26 cellular contexts compared by ENCODE assay signal in the genomic region with DNA sequence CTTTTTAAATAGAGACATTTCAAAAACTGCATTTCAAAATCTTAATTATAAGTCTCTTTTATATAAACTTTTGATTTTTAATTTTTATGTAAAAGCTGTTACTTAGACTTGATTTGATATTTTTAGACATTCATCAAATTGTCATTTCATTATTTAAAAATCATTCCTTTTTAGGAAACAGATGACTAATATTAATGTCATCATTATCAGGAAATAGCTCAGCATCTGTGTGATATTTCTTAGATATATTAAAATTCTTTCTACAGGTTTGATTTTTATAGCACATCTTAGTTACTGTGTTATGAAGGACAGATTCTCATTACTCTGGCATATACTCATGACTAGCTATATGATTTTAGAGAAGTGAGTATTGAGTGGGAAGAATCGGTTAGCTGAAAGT. TPM values are rescaled to one million over a fixed set of nuclear protein-coding genes. Genes with fewer than 3 reads are reported as not detected.
DNase-seq lines count a peak whose midpoint lies in the region; FAIRE-seq and TF ChIP-seq lines count a peak whose summit lies in the region.
"Had no signal": no experiment of that assay in that cellular context is flagged by ENCODE, and none has a peak within 500 bp of the region (broad histone marks: within the 10 kb centered on the region; RNA-seq: fewer than 3 reads in every experiment).

No MANE protein-coding gene starts in this region.

- in situ Hi-C loops in G401 (cut with HindIII; ENCODE audit: low sequenced_read_pairs): no loop called here

- no peak overlapping the region for H3K4me3 ChIP-seq in bronchial epithelial cell (ENCODE audit: low read depth, low read length)
- H3K4me3 ChIP-seq in endothelial cell of umbilical vein (replicated peaks in 1 of 3; ENCODE audit: insufficient read depth in 1 of 3, low read depth in 1 of 3, low read length in 3 of 3): no peak overlapping the region
- H3K4me3 ChIP-seq: A549; BLaER1 treated with 17β-estradiol and CSF1 and Interleukin-3, amounts not matched to agents 10 nM and 100 nM; GM12878; HAP-1 had no signal

- H3K9ac ChIP-seq in endothelial cell of umbilical vein (replicated peaks; ENCODE audit: extremely low read depth, insufficient read depth, low read length): no peak overlapping the region
- H3K9ac ChIP-seq: BLaER1 treated with 17β-estradiol and CSF1 and Interleukin-3, amounts not matched to agents 10 nM and 100 nM had no signal

- peak overlapping the region; percentile 45 for H3K27ac ChIP-seq in endothelial cell of umbilical vein (ENCODE audit: insufficient read depth, low read depth, low read length)
- H3K27ac ChIP-seq: A549; BLaER1 treated with 17β-estradiol and CSF1 and Interleukin-3, amounts not matched to agents 10 nM and 100 nM had no signal

- H4K20me1 ChIP-seq in endothelial cell of umbilical vein (replicated peaks; ENCODE audit: control insufficient read depth, extremely low read depth, insufficient read depth, low read length): no peaks in the 10 kb centered on the region
- H4K20me1 ChIP-seq: BLaER1 treated with 17β-estradiol and CSF1 and Interleukin-3, amounts not matched to agents 10 nM and 100 nM had no signal

- peak overlapping the region; percentile 90 for H3K4me2 ChIP-seq in endothelial cell of umbilical vein (ENCODE audit: insufficient read depth, low read length)
- H3K4me2 ChIP-seq: A549; BLaER1 treated with 17β-estradiol and CSF1 and Interleukin-3, amounts not matched to agents 10 nM and 100 nM had no signal

- H3K36me3 ChIP-seq in bronchial epithelial cell (ENCODE audit: control insufficient read depth, insufficient read depth, low read length): no peaks in the 10 kb centered on the region
- no peaks in the 10 kb centered on the region for H3K36me3 ChIP-seq in endothelial cell of umbilical vein (ENCODE audit: control insufficient read depth in 2 of 2, extremely low read depth in 1 of 2, insufficient read depth in 2 of 2, low read length in 2 of 2)
- H3K36me3 ChIP-seq: BE2C; BLaER1 treated with 17β-estradiol and CSF1 and Interleukin-3, amounts not matched to agents 10 nM and 100 nM; HAP-1 had no signal

- FAIRE-seq in GM12891 (lab: Jason Lieb, UNC) (no peak), bronchial epithelial cell (lab: Jason Lieb, UNC) (no peak), endothelial cell of umbilical vein (lab: Jason Lieb, UNC) (no peak)
- FAIRE-seq: A549, G401.6, GM12878, GM18507, H54 had no signal

- BruUV-seq in endothelial cell of umbilical vein (replicated peaks; lab: Mats Ljungman, UMichigan): no TSS peak

- H3K79me2 ChIP-seq in endothelial cell of umbilical vein (ENCODE audit: control insufficient read depth, insufficient read depth, low read length): no peaks in the 10 kb centered on the region

- TF ChIP-seq POLR2A in GM12891 (IDR thresholded peaks at IDR 0.05; ENCODE audit: low read depth, low read length) (no peak), endothelial cell of umbilical vein (IDR thresholded peaks at IDR 0.05; ENCODE audit: low read depth, low read length) (no peak)

- peak overlapping the region; percentile 16 for H2AFZ ChIP-seq in endothelial cell of umbilical vein (ENCODE audit: low read depth, low read length)

- DNase-seq in GM12891 (ENCODE audit: insufficient read length, low spot score) (no peak), bronchial epithelial cell (ENCODE audit: low read depth) (peak; percentile 2), endothelial cell of umbilical vein (ENCODE audit: low read depth, low spot score) (peak; percentile 30), putamen (ENCODE audit: low spot score) (peak; percentile 52), mesenteric fat pad (ENCODE audit: low spot score) (no peak), T-helper 1 cell (no peak), G401 (ENCODE audit: low spot score) (no peak), HPDE6-E6E7 (ENCODE audit: extremely low spot score) (no peak)
- DNase-seq: 8988T; ACHN; AML-193; BE2C; Calu3; CD4-positive, alpha-beta memory T cell; COR-L47; DMS53; DMS79 treated with DMSO at 0.1 percent for 48 hours; GOT3 had no signal

- H3K4me1 ChIP-seq in endothelial cell of umbilical vein (ENCODE audit: control insufficient read depth, extremely low read depth, insufficient read depth, low read length): peaks cover 22% of the 10 kb centered on the region
- H3K4me1 ChIP-seq: A549, BE2C, HAP-1 had no signal

- no peaks in the 10 kb centered on the region for H3K9me1 ChIP-seq in endothelial cell of umbilical vein (replicated peaks; ENCODE audit: control insufficient read depth, extremely low read depth, insufficient read depth, low read length)

- POLR2A ChIA-PET in endothelial cell of umbilical vein (lab: Charles Lee): no interaction called here

- dilution Hi-C loops in endothelial cell of umbilical vein (cut with MboI; ENCODE audit: extremely low pct_ligation_motif_present, low sequenced_read_pairs): no loop called here

- no peaks in the 10 kb centered on the region for H3K9me3 ChIP-seq in endothelial cell of umbilical vein (replicated peaks; ENCODE audit: control insufficient read depth, insufficient read depth, low read length)
- H3K9me3 ChIP-seq: A549; BE2C; BLaER1 treated with 17β-estradiol and CSF1 and Interleukin-3, amounts not matched to agents 10 nM and 100 nM; HAP-1 had no signal

- H3K27me3 ChIP-seq in bronchial epithelial cell (ENCODE audit: control insufficient read depth, insufficient read depth, low read length): no peaks in the 10 kb centered on the region
- no peaks in the 10 kb centered on the region for H3K27me3 ChIP-seq in endothelial cell of umbilical vein (ENCODE audit: control insufficient read depth in 2 of 2, insufficient read depth in 2 of 2, low read length in 2 of 2)
- H3K27me3 ChIP-seq: BE2C; BLaER1 treated with 17β-estradiol and CSF1 and Interleukin-3, amounts not matched to agents 10 nM and 100 nM had no signal

- TF ChIP-seq CTCF in bronchial epithelial cell (IDR thresholded peaks at IDR 0.05; ENCODE audit: insufficient read depth, low read length, severe bottlenecking) (no peak), endothelial cell of umbilical vein (IDR thresholded peaks at IDR 0.05; ENCODE audit: extremely low read depth in 1 of 2, insufficient read depth in 1 of 2, low read depth in 1 of 2, low read length in 2 of 2) (no peak)

- intact Hi-C loops in endothelial cell of umbilical vein (cut with micrococcal nuclease): loop anchor here (1.0 to 10.0 kb wide), 2 partner anchors 67 to 491 kb away; partner anchors contain the start of gene DMTF1

- CTCF ChIA-PET in endothelial cell of umbilical vein (lab: Charles Lee): interaction anchor here (0.8 to 1.7 kb wide), 9 partner anchors 9 to 241 kb away, joined by 3 to 6 read pairs (median 4); partner anchors contain the start of gene ABCB1

TF ChIP-seq in GM12891, 5 proteins besides CTCF, POLR2A, EP300 and RAD21:
- no peak for TF ChIP-seq PAX5 (IDR thresholded peaks at IDR 0.05; ENCODE audit: insufficient read depth, low read length, severe bottlenecking)
- no peak for TF ChIP-seq POLR2AphosphoS5 (IDR thresholded peaks at IDR 0.05; ENCODE audit: low read depth, low read length)
- no peak for TF ChIP-seq TAF1 (IDR thresholded peaks at IDR 0.05; ENCODE audit: low read depth, low read length)
- no peak for TF ChIP-seq POU2F2 (IDR thresholded peaks at IDR 0.05; ENCODE audit: low read depth, low read length)
- peak; percentile 19; the same call in 1 of the 2 replicates for TF ChIP-seq SPI1 (IDR thresholded peaks at IDR 0.05; ENCODE audit: low read depth, low read length)

TF ChIP-seq in endothelial cell of umbilical vein, 7 proteins besides CTCF, POLR2A, EP300 and RAD21:
- TF ChIP-seq, protein P1, sequence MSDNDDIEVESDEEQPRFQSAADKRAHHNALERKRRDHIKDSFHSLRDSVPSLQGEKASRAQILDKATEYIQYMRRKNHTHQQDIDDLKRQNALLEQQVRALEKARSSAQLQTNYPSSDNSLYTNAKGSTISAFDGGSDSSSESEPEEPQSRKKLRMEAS (IDR thresholded peaks at IDR 0.05; ENCODE audit: insufficient read depth, insufficient read length): no peak
- peak; percentile 59 for TF ChIP-seq JUN (IDR thresholded peaks at IDR 0.05; ENCODE audit: borderline replicate concordance, insufficient read depth, insufficient read length, low read depth)
- peak; percentile 70 for TF ChIP-seq FOS (IDR thresholded peaks at IDR 0.05; ENCODE audit: borderline replicate concordance, insufficient read depth, low read length)
- TF ChIP-seq GATA2 (IDR thresholded peaks at IDR 0.05; ENCODE audit: insufficient read depth, insufficient read length, low read depth, low read length): no peak
- no peak for TF ChIP-seq EZH2 (IDR thresholded peaks at IDR 0.05; ENCODE audit: borderline replicate concordance, low read depth, low read length, severe bottlenecking)
- no peak for TF ChIP-seq POLR2AphosphoS5 (IDR thresholded peaks at IDR 0.05; ENCODE audit: insufficient read depth, low read depth, low read length)
- TF ChIP-seq MYC (IDR thresholded peaks at IDR 0.05; ENCODE audit: low read depth, low read length): no peak

RNA-seq across cellular contexts. Expression of gene RUNDC3B, which starts 17.2 kb away (rescaled TPM):
- polyA plus RNA-seq in GM12891 (2012; ENCODE audit: low read depth, missing spikeins): 0.03 TPM
- 0.13 TPM in 1 of 2 replicates, not detected in the other for total RNA-seq in bronchial epithelial cell
- total RNA-seq in endothelial cell of umbilical vein: 1.4 and 1.8 TPM in 2 replicates
- 0.10 and 0.25 TPM in 2 replicates for polyA plus RNA-seq in endothelial cell of umbilical vein
- 0.42 and 0.49 TPM in 2 replicates for polyA plus RNA-seq in endothelial cell of umbilical vein (2011; cell fraction: cytosol; rRNA removed)
- 0.33 and 0.48 TPM in 2 replicates for polyA plus RNA-seq in endothelial cell of umbilical vein (2011; cell fraction: nucleus; rRNA removed)
- polyA plus RNA-seq in endothelial cell of umbilical vein (2012): 0.64 TPM in 1 of 2 replicates, not detected in the other
- 0.22 and 0.34 TPM in 2 replicates for polyA minus RNA-seq in endothelial cell of umbilical vein
- polyA minus RNA-seq in endothelial cell of umbilical vein (2011; cell fraction: cytosol; rRNA and poly(A)+ RNA removed): not detected
- 1.3 and 1.7 TPM in 2 replicates for polyA minus RNA-seq in endothelial cell of umbilical vein (2011; cell fraction: nucleus; rRNA and poly(A)+ RNA removed)
- 3.5 TPM for total RNA-seq in mesenteric fat pad
- total RNA-seq in G401 (2014; rRNA removed; shearing (Covaris generic)): not detected in 2 replicates
- polyA plus RNA-seq: A549, CD14-positive monocyte had no signal

RNA-seq across cellular contexts. Expression of gene ABCB1, which starts 44.8 kb away (rescaled TPM):
- 0.51 TPM for polyA plus RNA-seq in GM12891 (2012; ENCODE audit: low read depth, missing spikeins)
- total RNA-seq in bronchial epithelial cell (under 0.01 TPM in 1 of 2 replicates, not detected in the other), endothelial cell of umbilical vein (7.1 and 13.4 TPM in 2 replicates), mesenteric fat pad (3.2 TPM)
- polyA plus RNA-seq in endothelial cell of umbilical vein: 5.1 and 7.5 TPM in 2 replicates
- polyA plus RNA-seq in endothelial cell of umbilical vein (2011; cell fraction: cytosol; rRNA removed): 7.1 and 7.7 TPM in 2 replicates
- 30.6 and 31.2 TPM in 2 replicates for polyA plus RNA-seq in endothelial cell of umbilical vein (2011; cell fraction: nucleus; rRNA removed)
- polyA plus RNA-seq in endothelial cell of umbilical vein (2012): 2.7 and 4.1 TPM in 2 replicates
- polyA minus RNA-seq in endothelial cell of umbilical vein: 16.4 and 22.8 TPM in 2 replicates
- polyA minus RNA-seq in endothelial cell of umbilical vein (2011; cell fraction: cytosol; rRNA and poly(A)+ RNA removed): not detected
- polyA minus RNA-seq in endothelial cell of umbilical vein (2011; cell fraction: nucleus; rRNA and poly(A)+ RNA removed): 10.5 and 13.0 TPM in 2 replicates
- not detected in 2 replicates for total RNA-seq in G401 (2014; rRNA removed; shearing (Covaris generic))

Comparison
In these comparisons a context has a peak if more than half of its experiments do, and no peak if none do; other contexts are left out.
1. DNase-seq: peak in bronchial epithelial cell (single experiment), endothelial cell of umbilical vein (single experiment) and putamen (single experiment); none in GM12891 (single experiment), mesenteric fat pad (single experiment), T-helper 1 cell (0 of 5), G401 (single experiment) and HPDE6-E6E7 (single experiment).